ENCODE assay signal across 11 cellular contexts in the genomic region with DNA sequence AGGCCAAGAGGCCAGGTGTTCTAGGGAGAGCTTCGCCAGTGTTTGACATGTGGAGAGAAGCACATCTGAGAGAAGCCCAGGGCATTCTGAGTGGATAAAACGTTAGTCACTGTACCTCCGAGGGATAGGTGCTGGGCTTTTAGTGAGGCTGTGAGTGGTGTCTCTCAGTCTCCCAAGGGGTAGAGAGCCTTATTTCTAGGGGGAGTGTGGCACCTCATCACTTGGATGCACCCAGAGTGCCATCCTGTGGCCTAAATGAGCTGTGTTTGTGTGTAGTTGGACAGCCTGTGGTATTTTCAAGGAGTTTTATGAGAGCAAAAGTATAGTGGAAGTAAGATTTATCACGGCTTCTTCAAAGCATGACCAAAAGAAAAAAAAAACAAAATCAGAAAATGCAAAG.
DNase-seq lines count a peak whose midpoint lies in the region.
"Had no signal": no experiment of that assay in that cellular context is flagged by ENCODE, and none has a peak within 500 bp of the region (broad histone marks: within the 10 kb centered on the region; RNA-seq: fewer than 3 reads in every experiment).

No MANE protein-coding gene starts in this region.

- DNase-seq in Daoy (ENCODE audit: low read depth) (peak; percentile 72), NCI-H526 (lab: John Stamatoyannopoulos, UW) (peak; percentile 55 to 64), cerebellar cortex (ENCODE audit: low spot score) (peak; percentile 75), myocyte (ENCODE audit: low read depth) (peak; percentile 2), COLO829 (ENCODE audit: low spot score) (no peak), OCI-M2 (lab: John Stamatoyannopoulos, UW; ENCODE audit: unreplicated experiment) (no peak)
- no peak for DNase-seq in activated CD4-positive, alpha-beta T cell treated with anti-CD3 and anti-CD28 coated beads for 4 hours
- DNase-seq in stimulated activated CD4-positive, alpha-beta T cell treated with anti-CD3 and anti-CD28 coated beads, Interleukin-1b, Interleukin-23, amount 100 ng/mL, for 48 hours = no peak
- DNase-seq: activated effector memory CD4-positive, alpha-beta T cell treated with anti-CD3 and anti-CD28 coated beads, Interleukin-2, amount 50 U/mL, for 16 hours; RPMI8226; stimulated activated CD4-positive, alpha-beta T cell treated with anti-CD3 and anti-CD28 coated beads, Interleukin-12 subunit alpha, Interleukin-12 subunit beta, amount 100 ng/mL, for 4 hours had no signal

Comparison
In these comparisons a context has a peak if more than half of its experiments do, and no peak if none do; other contexts are left out.
1. DNase-seq: peak in Daoy (single experiment), NCI-H526 (2 of 2), cerebellar cortex (single experiment) and myocyte (single experiment); none in activated CD4-positive, alpha-beta T cell treated with anti-CD3 and anti-CD28 coated beads for 4 hours (0 of 2), COLO829 (single experiment), OCI-M2 (single experiment) and stimulated activated CD4-positive, alpha-beta T cell treated with anti-CD3 and anti-CD28 coated beads, Interleukin-1b, Interleukin-23, amount 100 ng/mL, for 48 hours (single experiment).